Comparison of ENCODE assay signal across 32 cellular contexts in the genomic region with DNA sequence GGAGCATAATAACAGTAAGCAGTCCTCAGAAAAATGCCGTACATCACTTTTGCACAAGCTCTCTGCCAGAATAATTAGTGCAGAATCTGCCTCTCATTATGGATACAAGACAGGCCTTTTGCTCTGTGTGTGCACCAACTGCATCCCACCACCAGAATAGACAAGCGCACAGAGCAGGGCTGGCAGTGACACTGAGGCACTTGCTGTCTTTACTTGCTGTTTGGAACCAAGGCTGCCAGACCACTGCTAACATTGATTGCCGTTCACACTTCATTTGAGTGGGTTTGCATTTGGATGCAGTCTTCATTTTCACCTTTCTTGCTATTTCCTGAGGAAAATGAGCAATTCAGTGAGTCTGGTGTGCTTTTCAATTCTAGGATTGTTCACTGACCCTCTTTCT.
"Had no signal": no experiment of that assay in that cellular context is flagged by ENCODE, and none has a peak within 500 bp of the region (broad histone marks: within the 10 kb centered on the region; RNA-seq: fewer than 3 reads in every experiment).

No MANE protein-coding gene starts in this region.

- H3K4me1 Mint-ChIP-seq: activated CD4-positive, alpha-beta T cell treated with anti-CD3 and anti-CD28 coated beads for 36 hours; activated CD4-positive, alpha-beta T cell treated with anti-CD3 and anti-CD28 coated beads, Interleukin-2, amount 10 ng/mL, durations not matched to agents 7 days and 5 days; activated naive CD4-positive, alpha-beta T cell treated with anti-CD3 and anti-CD28 coated beads, Interleukin-2, amount 10 ng/mL, durations not matched to agents 7 days and 5 days; activated naive CD8-positive, alpha-beta T cell treated with anti-CD3 and anti-CD28 coated beads, Interleukin-2, amount 50 U/mL, for 24 hours; central memory CD8-positive, alpha-beta T cell had no signal

- H3K9ac ChIP-seq: SK-N-SH had no signal

- H3K9me3 Mint-ChIP-seq: activated CD4-positive, alpha-beta T cell treated with anti-CD3 and anti-CD28 coated beads, Interleukin-2, amount 10 ng/mL, durations not matched to agents 7 days and 5 days; activated T-helper 1 cell treated with anti-CD3 and anti-CD28 coated beads, Interleukin-12 subunit alpha, Interleukin-12 subunit beta, Interleukin-2, Interleukin-4 antibody, amounts not matched to agents 30 ng/mL and 10 ng/mL and 1 ng/mL, durations not matched to agents 14 hours and 24 hours and 36 hours; T-helper 1 cell treated with Interleukin-12 subunit alpha and Interleukin-12 subunit beta and Interleukin-4 antibody, amounts not matched to agents 30 μg/mL and 1 μg/mL, for 36 hours had no signal

- H3K27me3 ChIP-seq: cardiac muscle cell, SJCRH30 had no signal

- DNase-seq: activated CD4-positive, alpha-beta T cell treated with anti-CD3 and anti-CD28 coated beads for 36 hours; activated CD4-positive, alpha-beta T cell treated with anti-CD3 and anti-CD28 coated beads, Interleukin-2, amount 10 ng/mL, durations not matched to agents 7 days and 5 days; activated CD4-positive, alpha-beta T cell treated with anti-CD3 and anti-CD28 coated beads, Interleukin-2, amount 50 U/mL, for 48 hours; activated CD8-positive, alpha-beta memory T cell treated with anti-CD3 and anti-CD28 coated beads, Interleukin-2, amount 50 U/mL, for 4 hours; activated gamma-delta T cell treated with Interleukin-2 at 50 U/mL for 16 hours; activated naive CD4-positive, alpha-beta T cell treated with anti-CD3 and anti-CD28 coated beads, Interleukin-2, amount 10 ng/mL, durations not matched to agents 7 days and 5 days; activated naive CD8-positive, alpha-beta T cell treated with anti-CD3 and anti-CD28 coated beads, Interleukin-2, amount 50 U/mL, for 24 hours; activated T-cell treated with anti-CD3 and anti-CD28 coated beads for 4 hours; activated T-cell treated with anti-CD3 and anti-CD28 coated beads, Interleukin-2, amount 50 U/mL, for 4 hours; NCI-H1092 treated with DMSO at 0.1 percent for 48 hours; NCI-H1417; NCI-H146; NCI-H187; NCI-H2081; NCI-H2171 treated with DMSO at 0.1 percent for 48 hours; NCI-H2227 treated with DMSO at 0.1 percent for 48 hours; NCI-H446; NCI-H510A treated with DMSO at 0.1 percent for 48 hours; NCI-H526 treated with DMSO at 0.1 percent for 48 hours; NCI-H82; SHP77; SJCRH30; SK-N-SH had no signal

- H3K9me3 ChIP-seq: SJCRH30, SK-N-SH had no signal

- H3K27ac Mint-ChIP-seq: activated CD4-positive, alpha-beta T cell treated with anti-CD3 and anti-CD28 coated beads for 36 hours; activated CD4-positive, alpha-beta T cell treated with anti-CD3 and anti-CD28 coated beads, Interleukin-2, amount 10 ng/mL, durations not matched to agents 7 days and 5 days; activated naive CD4-positive, alpha-beta T cell treated with anti-CD3 and anti-CD28 coated beads, Interleukin-2, amount 10 ng/mL, durations not matched to agents 7 days and 5 days; activated naive CD8-positive, alpha-beta T cell; activated naive CD8-positive, alpha-beta T cell treated with anti-CD3 and anti-CD28 coated beads, Interleukin-2, amount 50 U/mL, for 24 hours; activated T-helper 1 cell treated with anti-CD3 and anti-CD28 coated beads, Interleukin-12 subunit alpha, Interleukin-12 subunit beta, Interleukin-2, Interleukin-4 antibody, amounts not matched to agents 30 ng/mL and 10 ng/mL and 1 ng/mL, durations not matched to agents 14 hours and 24 hours and 36 hours; T-helper 1 cell treated with Interleukin-12 subunit alpha and Interleukin-12 subunit beta and Interleukin-4 antibody, amounts not matched to agents 30 μg/mL and 1 μg/mL, for 36 hours; T-helper 2 cell treated with Interferon-gamma antibody and Interleukin-4, amounts not matched to agents 5 μg/mL and 100 μg/mL, for 36 hours; WTC11 had no signal

- H3K4me3 Mint-ChIP-seq: activated CD4-positive, alpha-beta T cell treated with anti-CD3 and anti-CD28 coated beads for 36 hours; activated CD4-positive, alpha-beta T cell treated with anti-CD3 and anti-CD28 coated beads, Interleukin-2, amount 10 ng/mL, durations not matched to agents 7 days and 5 days; activated naive CD4-positive, alpha-beta T cell treated with anti-CD3 and anti-CD28 coated beads, Interleukin-2, amount 10 ng/mL, durations not matched to agents 7 days and 5 days; activated naive CD8-positive, alpha-beta T cell; activated naive CD8-positive, alpha-beta T cell treated with anti-CD3 and anti-CD28 coated beads, Interleukin-2, amount 50 U/mL, for 24 hours; activated T-cell treated with anti-CD3 and anti-CD28 coated beads, Interleukin-2, amount 50 U/mL, for 4 hours; activated T-helper 1 cell treated with anti-CD3 and anti-CD28 coated beads, Interleukin-12 subunit alpha, Interleukin-12 subunit beta, Interleukin-2, Interleukin-4 antibody, amounts not matched to agents 30 ng/mL and 10 ng/mL and 1 ng/mL, durations not matched to agents 14 hours and 24 hours and 36 hours; central memory CD8-positive, alpha-beta T cell; T-helper 1 cell treated with Interleukin-12 subunit alpha and Interleukin-12 subunit beta and Interleukin-4 antibody, amounts not matched to agents 30 μg/mL and 1 μg/mL, for 36 hours; T-helper 2 cell treated with Interferon-gamma antibody and Interleukin-4, amounts not matched to agents 5 μg/mL and 100 μg/mL, for 36 hours; WTC11 had no signal

- H3K4me3 ChIP-seq: cardiac muscle cell, SJCRH30 had no signal

- ATAC-seq: activated CD4-positive, alpha-beta T cell treated with anti-CD3 and anti-CD28 coated beads for 36 hours; activated CD4-positive, CD25-positive, alpha-beta regulatory T cell treated with anti-CD3 and anti-CD28 coated beads, Interleukin-2, amount 50 U/mL, for 24 hours; activated naive CD8-positive, alpha-beta T cell treated with anti-CD3 and anti-CD28 coated beads, Interleukin-2, amount 50 U/mL, for 24 hours; activated T-cell treated with anti-CD3 and anti-CD28 coated beads, Interleukin-2, amount 50 U/mL, for 4 hours; Panc1; WTC11 had no signal

- H3K27me3 Mint-ChIP-seq: activated CD4-positive, alpha-beta T cell treated with anti-CD3 and anti-CD28 coated beads for 36 hours; activated CD4-positive, alpha-beta T cell treated with anti-CD3 and anti-CD28 coated beads, Interleukin-2, amount 10 ng/mL, durations not matched to agents 7 days and 5 days; activated naive CD4-positive, alpha-beta T cell treated with anti-CD3 and anti-CD28 coated beads, Interleukin-2, amount 10 ng/mL, durations not matched to agents 7 days and 5 days; activated naive CD8-positive, alpha-beta T cell; activated naive CD8-positive, alpha-beta T cell treated with anti-CD3 and anti-CD28 coated beads, Interleukin-2, amount 50 U/mL, for 24 hours; central memory CD8-positive, alpha-beta T cell had no signal

- H3K27ac ChIP-seq: cardiac muscle cell, SJCRH30 had no signal

- H3K36me3 ChIP-seq: cardiac muscle cell, SJCRH30 had no signal

- H3K36me3 Mint-ChIP-seq: activated naive CD4-positive, alpha-beta T cell treated with anti-CD3 and anti-CD28 coated beads, Interleukin-2, amount 10 ng/mL, durations not matched to agents 7 days and 5 days; activated naive CD8-positive, alpha-beta T cell; WTC11 had no signal

- H3K4me2 ChIP-seq: SK-N-SH had no signal
